In genomic region chr20:62734336-62734735, GRCh38 we compare ENCODE assay signal across 20 cellular contexts. TPM values are rescaled to one million over a fixed set of nuclear protein-coding genes. Genes with fewer than 3 reads are reported as not detected.
DNase-seq lines count a peak whose midpoint lies in the region; ATAC-seq and TF ChIP-seq lines count a peak whose summit lies in the region.
"Had no signal": no experiment of that assay in that cellular context is flagged by ENCODE, and none has a peak within 500 bp of the region (broad histone marks: within the 10 kb centered on the region; RNA-seq: fewer than 3 reads in every experiment).

No MANE protein-coding gene starts in this region.

- no peak overlapping the region for H2BK12ac ChIP-seq in neuronal stem cell (ENCODE audit: low read length)

- H4K91ac ChIP-seq in neuronal stem cell (ENCODE audit: low read depth, low read length, poor library complexity): no peak overlapping the region

- intact Hi-C loops in activated naive CD4-positive, alpha-beta T cell treated with anti-CD3 and anti-CD28 coated beads for 36 hours (cut with micrococcal nuclease): no loop called here
- intact Hi-C loops in CD14-positive monocyte (cut with micrococcal nuclease): loop anchor here in 1 of 2 donors (5.0 kb wide), 1 partner anchor 57 kb away; no protein-coding TSS in a partner anchor
- intact Hi-C loops in tibial artery (cut with DNase I; ENCODE audit: low total_unique reads): no loop called here

- WGBS in neuronal stem cell (ENCODE audit: extremely low coverage in 2 of 2, insufficient read length in 2 of 2, insufficient replicate concordance in 1 of 2), 2 donors: no CpG with 5 or more reads among the region's 11 CpGs

- H3K14ac ChIP-seq in neuronal stem cell (ENCODE audit: low read length): no peak overlapping the region

- H3K79me1 ChIP-seq in neuronal stem cell (ENCODE audit: low read depth, low read length): no peaks in the 10 kb centered on the region

- H3K4me3 Mint-ChIP-seq in activated naive CD4-positive, alpha-beta T cell treated with anti-CD3 and anti-CD28 coated beads, Interleukin-2, amount 10 ng/mL, durations not matched to agents 7 days and 5 days: no peak overlapping the region
- no peak overlapping the region for H3K4me3 Mint-ChIP-seq in activated naive CD4-positive, alpha-beta T cell treated with anti-CD3 and anti-CD28 coated beads for 36 hours
- peak overlapping the region; percentile 6 to 48 for H3K4me3 Mint-ChIP-seq in CD14-positive monocyte
- H3K4me3 Mint-ChIP-seq in glutamatergic neuron (ENCODE audit: unreplicated experiment): no peak overlapping the region
- H3K4me3 Mint-ChIP-seq in stimulated activated naive B cell treated with anti-CD40 and anti-IgM and Interleukin-4, amounts not matched to agents 10 μg/mL and 1 μg/mL and 100 μg/mL, for 72 hours: no peak overlapping the region

- no peak for ATAC-seq in stimulated activated naive B cell treated with anti-CD40 and anti-IgM and Interleukin-4, amounts not matched to agents 10 μg/mL and 1 μg/mL and 100 μg/mL, for 72 hours (replicated peaks)
- ATAC-seq: A549, PC-3 had no signal

- H3K27ac ChIP-seq in neuronal stem cell (replicated peaks; ENCODE audit: low read length) (no peak overlapping the region), tibial artery (no peak overlapping the region)
- H3K27ac ChIP-seq: A549 had no signal

- H4K8ac ChIP-seq in neuronal stem cell (ENCODE audit: low read depth, low read length): no peak overlapping the region

- CTCF ChIA-PET in activated naive CD4-positive, alpha-beta T cell treated with anti-CD3 and anti-CD28 coated beads, Interleukin-2, amount 10 ng/mL, durations not matched to agents 7 days and 5 days (lab: Charles Lee): interaction anchor here (1.0 kb wide), 1 partner anchor 57 kb away, joined by 3 read pairs; no protein-coding TSS in a partner anchor
- CTCF ChIA-PET in activated naive CD4-positive, alpha-beta T cell treated with anti-CD3 and anti-CD28 coated beads for 36 hours (lab: Charles Lee): no interaction called here

- H3K36me3 ChIP-seq in neuronal stem cell (replicated peaks in 1 of 2; ENCODE audit: control insufficient read depth in 2 of 2, insufficient read depth in 2 of 2, low read length in 2 of 2) (no peaks in the 10 kb centered on the region), tibial artery (no peaks in the 10 kb centered on the region)

- H2AK5ac ChIP-seq in neuronal stem cell (ENCODE audit: low read depth, low read length): peak overlapping the region; percentile 58

- no peak overlapping the region for H3K27ac Mint-ChIP-seq in activated naive CD4-positive, alpha-beta T cell treated with anti-CD3 and anti-CD28 coated beads, Interleukin-2, amount 10 ng/mL, durations not matched to agents 7 days and 5 days
- no peak overlapping the region for H3K27ac Mint-ChIP-seq in activated naive CD4-positive, alpha-beta T cell treated with anti-CD3 and anti-CD28 coated beads for 36 hours
- H3K27ac Mint-ChIP-seq in CD14-positive monocyte (peak overlapping the region in 5 of 7 donors; percentile 40 to 88 (median 69)), glutamatergic neuron (ENCODE audit: unreplicated experiment) (no peak overlapping the region)
- H3K27ac Mint-ChIP-seq in stimulated activated naive B cell treated with anti-CD40 and anti-IgM and Interleukin-4, amounts not matched to agents 10 μg/mL and 1 μg/mL and 100 μg/mL, for 72 hours: no peak overlapping the region

- H3K4ac ChIP-seq in neuronal stem cell (ENCODE audit: low read length): no peak overlapping the region

- no peak overlapping the region for H2AFZ ChIP-seq in neuronal stem cell (ENCODE audit: low read length)

- H3K9me3 Mint-ChIP-seq in activated naive CD4-positive, alpha-beta T cell treated with anti-CD3 and anti-CD28 coated beads, Interleukin-2, amount 10 ng/mL, durations not matched to agents 7 days and 5 days: no peaks in the 10 kb centered on the region
- no peaks in the 10 kb centered on the region for H3K9me3 Mint-ChIP-seq in activated naive CD4-positive, alpha-beta T cell treated with anti-CD3 and anti-CD28 coated beads for 36 hours
- H3K9me3 Mint-ChIP-seq in CD14-positive monocyte (no peaks in the 10 kb centered on the region), glutamatergic neuron (ENCODE audit: unreplicated experiment) (peaks cover 5% of the 10 kb centered on the region)
- no peaks in the 10 kb centered on the region for H3K9me3 Mint-ChIP-seq in stimulated activated naive B cell treated with anti-CD40 and anti-IgM and Interleukin-4, amounts not matched to agents 10 μg/mL and 1 μg/mL and 100 μg/mL, for 72 hours

- H3K4me1 Mint-ChIP-seq in activated naive CD4-positive, alpha-beta T cell treated with anti-CD3 and anti-CD28 coated beads, Interleukin-2, amount 10 ng/mL, durations not matched to agents 7 days and 5 days: peaks cover 48% of the 10 kb centered on the region
- peaks cover 2% of the 10 kb centered on the region for H3K4me1 Mint-ChIP-seq in activated naive CD4-positive, alpha-beta T cell treated with anti-CD3 and anti-CD28 coated beads for 36 hours (ENCODE audit: low read depth)
- H3K4me1 Mint-ChIP-seq in CD14-positive monocyte (peaks cover 79% of the 10 kb centered on the region), glutamatergic neuron (ENCODE audit: low read depth, unreplicated experiment) (peaks cover 12% of the 10 kb centered on the region)
- peaks cover 9 to 19% of the 10 kb centered on the region in 2 donors for H3K4me1 Mint-ChIP-seq in stimulated activated naive B cell treated with anti-CD40 and anti-IgM and Interleukin-4, amounts not matched to agents 10 μg/mL and 1 μg/mL and 100 μg/mL, for 72 hours

- no peaks in the 10 kb centered on the region for H3K36me3 Mint-ChIP-seq in activated naive CD4-positive, alpha-beta T cell treated with anti-CD3 and anti-CD28 coated beads, Interleukin-2, amount 10 ng/mL, durations not matched to agents 7 days and 5 days
- no peaks in the 10 kb centered on the region for H3K36me3 Mint-ChIP-seq in activated naive CD4-positive, alpha-beta T cell treated with anti-CD3 and anti-CD28 coated beads for 36 hours (ENCODE audit: low read depth)
- H3K36me3 Mint-ChIP-seq in CD14-positive monocyte: peaks cover 7 to 18% of the 10 kb centered on the region in 2 donors
- H3K36me3 Mint-ChIP-seq in glutamatergic neuron (ENCODE audit: unreplicated experiment): no peaks in the 10 kb centered on the region
- H3K36me3 Mint-ChIP-seq in stimulated activated naive B cell treated with anti-CD40 and anti-IgM and Interleukin-4, amounts not matched to agents 10 μg/mL and 1 μg/mL and 100 μg/mL, for 72 hours: no peaks in the 10 kb centered on the region

- H3K9me3 ChIP-seq in neuronal stem cell (replicated peaks in 1 of 2; ENCODE audit: control insufficient read depth in 2 of 2, insufficient read depth in 1 of 2, low read depth in 1 of 2, low read length in 2 of 2): no peaks in the 10 kb centered on the region
- no peaks in the 10 kb centered on the region for H3K9me3 ChIP-seq in tibial artery
- H3K9me3 ChIP-seq: A549 had no signal

- H2BK120ac ChIP-seq in neuronal stem cell (ENCODE audit: low read depth, low read length): no peak overlapping the region

- H3K4me1 ChIP-seq in neuronal stem cell (ENCODE audit: control insufficient read depth in 2 of 2, insufficient read depth in 1 of 2, low read depth in 1 of 2, low read length in 2 of 2): peaks cover 0 to 4% of the 10 kb centered on the region in 2 donors
- no peaks in the 10 kb centered on the region for H3K4me1 ChIP-seq in tibial artery

- H2BK5ac ChIP-seq in neuronal stem cell (ENCODE audit: low read length): no peak overlapping the region

- DNase-seq in activated naive CD4-positive, alpha-beta T cell treated with anti-CD3 and anti-CD28 coated beads, Interleukin-2, amount 10 ng/mL, durations not matched to agents 7 days and 5 days: peak; percentile 16
- no peak for DNase-seq in activated naive CD4-positive, alpha-beta T cell treated with anti-CD3 and anti-CD28 coated beads for 36 hours
- peak; percentile 56 for DNase-seq in CD14-positive monocyte (ENCODE audit: low spot score)
- DNase-seq in glutamatergic neuron: peak; percentile 10
- DNase-seq in neuronal stem cell (ENCODE audit: low spot score): no peak
- DNase-seq in DMS114 treated with DMSO at 0.1 percent for 48 hours (lab: John Stamatoyannopoulos, UW; ENCODE audit: unreplicated experiment): no peak
- DNase-seq in stimulated activated naive B cell treated with anti-CD40 and anti-IgM and Interleukin-4, amounts not matched to agents 10 μg/mL and 1 μg/mL and 100 μg/mL, for 72 hours: no peak
- DNase-seq in tibial artery: no peak
- DNase-seq: COR-L47, DMS153, EL, GOT3, KG1, NCI-H1048, NCI-H146, NCI-H2081, NCI-H510A, NCI-H82, PC-3 had no signal

- peak overlapping the region; percentile 19 for H3K18ac ChIP-seq in neuronal stem cell (ENCODE audit: low read length)

- H3K9ac ChIP-seq in neuronal stem cell (ENCODE audit: low read depth, low read length, poor library complexity): no peak overlapping the region

- H3K27me3 ChIP-seq in neuronal stem cell (ENCODE audit: control insufficient read depth in 3 of 3, insufficient read depth in 3 of 3, low read depth in 1 of 3, low read length in 3 of 3) (peaks cover 0 to 44% (median 2%) of the 10 kb centered on the region in 3 experiments), tibial artery (peaks cover 0 to 68% of the 10 kb centered on the region in 2 donors)

- no peak overlapping the region for H3K4me2 ChIP-seq in neuronal stem cell (ENCODE audit: insufficient read depth, low read length, poor library complexity, severe bottlenecking)
- H3K4me2 ChIP-seq: A549 had no signal

- peaks cover 81% of the 10 kb centered on the region for H3K27me3 Mint-ChIP-seq in activated naive CD4-positive, alpha-beta T cell treated with anti-CD3 and anti-CD28 coated beads, Interleukin-2, amount 10 ng/mL, durations not matched to agents 7 days and 5 days
- H3K27me3 Mint-ChIP-seq in activated naive CD4-positive, alpha-beta T cell treated with anti-CD3 and anti-CD28 coated beads for 36 hours (ENCODE audit: low read depth): no peaks in the 10 kb centered on the region
- H3K27me3 Mint-ChIP-seq in CD14-positive monocyte (ENCODE audit: low read depth in 3 of 3): peaks cover 0 to 6% (median 0%) of the 10 kb centered on the region in 3 donors
- peaks cover 11% of the 10 kb centered on the region for H3K27me3 Mint-ChIP-seq in glutamatergic neuron (ENCODE audit: unreplicated experiment)
- peaks cover 4 to 19% of the 10 kb centered on the region in 2 donors for H3K27me3 Mint-ChIP-seq in stimulated activated naive B cell treated with anti-CD40 and anti-IgM and Interleukin-4, amounts not matched to agents 10 μg/mL and 1 μg/mL and 100 μg/mL, for 72 hours

- no peak overlapping the region for H3K4me3 ChIP-seq in neuronal stem cell (ENCODE audit: low read length in 2 of 2)
- no peak overlapping the region for H3K4me3 ChIP-seq in tibial artery
- H3K4me3 ChIP-seq: A549 had no signal

- no peak overlapping the region for H3K23ac ChIP-seq in neuronal stem cell (ENCODE audit: low read depth, low read length, poor library complexity)

- TF ChIP-seq CTCF in CD14-positive monocyte (IDR thresholded peaks at IDR 0.05) (no peak), glutamatergic neuron (IDR thresholded peaks at IDR 0.05; ENCODE audit: partially characterized antibody, unreplicated experiment) (no peak), tibial artery (IDR thresholded peaks at IDR 0.05) (no peak)

- H2BK15ac ChIP-seq in neuronal stem cell (ENCODE audit: low read length): no peak overlapping the region

RNA-seq across cellular contexts. Expression of gene NTSR1, which starts 25.7 kb away (rescaled TPM):
- not detected for total RNA-seq in activated naive CD4-positive, alpha-beta T cell treated with anti-CD3 and anti-CD28 coated beads for 36 hours
- under 1 TPM; 0.35 to 0.40 TPM for polyA plus RNA-seq in CD14-positive monocyte
- 4.0 TPM for total RNA-seq in glutamatergic neuron (ENCODE audit: unreplicated experiment)
- polyA plus RNA-seq in neuronal stem cell (2013, experiment 1 of 2): 0.28 TPM
- 0.21 TPM for polyA plus RNA-seq in neuronal stem cell (2013, experiment 2 of 2)

Comparison
In these comparisons a context has a peak if more than half of its experiments do, and no peak if none do; other contexts are left out.
1. DNase-seq: peak in activated naive CD4-positive, alpha-beta T cell treated with anti-CD3 and anti-CD28 coated beads, Interleukin-2, amount 10 ng/mL, durations not matched to agents 7 days and 5 days (single experiment), CD14-positive monocyte (single experiment) and glutamatergic neuron (single experiment); none in activated naive CD4-positive, alpha-beta T cell treated with anti-CD3 and anti-CD28 coated beads for 36 hours (single experiment), neuronal stem cell (single experiment), DMS114 treated with DMSO at 0.1 percent for 48 hours (single experiment), stimulated activated naive B cell treated with anti-CD40 and anti-IgM and Interleukin-4, amounts not matched to agents 10 μg/mL and 1 μg/mL and 100 μg/mL, for 72 hours (single experiment) and tibial artery (0 of 2).
2. H3K27ac Mint-ChIP-seq: peak in CD14-positive monocyte (5 of 7); none in activated naive CD4-positive, alpha-beta T cell treated with anti-CD3 and anti-CD28 coated beads, Interleukin-2, amount 10 ng/mL, durations not matched to agents 7 days and 5 days (single experiment), activated naive CD4-positive, alpha-beta T cell treated with anti-CD3 and anti-CD28 coated beads for 36 hours (single experiment), glutamatergic neuron (single experiment) and stimulated activated naive B cell treated with anti-CD40 and anti-IgM and Interleukin-4, amounts not matched to agents 10 μg/mL and 1 μg/mL and 100 μg/mL, for 72 hours (single experiment).
3. H3K4me3 Mint-ChIP-seq: peak in CD14-positive monocyte (2 of 2); none in activated naive CD4-positive, alpha-beta T cell treated with anti-CD3 and anti-CD28 coated beads, Interleukin-2, amount 10 ng/mL, durations not matched to agents 7 days and 5 days (single experiment), activated naive CD4-positive, alpha-beta T cell treated with anti-CD3 and anti-CD28 coated beads for 36 hours (single experiment), glutamatergic neuron (single experiment) and stimulated activated naive B cell treated with anti-CD40 and anti-IgM and Interleukin-4, amounts not matched to agents 10 μg/mL and 1 μg/mL and 100 μg/mL, for 72 hours (0 of 2).